1 cellular context compared by ENCODE assay signal in genomic region chr12:11785722-11786121, GRCh38.
TF ChIP-seq lines count a peak whose summit lies in the region.

No MANE protein-coding gene starts in this region.

TF ChIP-seq in WTC11, 78 proteins besides CTCF, POLR2A, EP300 and RAD21 (continued from another document):
- TF ChIP-seq E2F5 (CRISPR knock-in tag; IDR thresholded peaks at IDR 0.05) (no peak), ELF4 (CRISPR knock-in tag; IDR thresholded peaks at IDR 0.05; ENCODE audit: low read depth) (no peak)
